Comparison of ENCODE assay signal across 16 cellular contexts in genomic region chr1:219402925-219403324, GRCh38.
DNase-seq lines count a peak whose midpoint lies in the region; ATAC-seq and TF ChIP-seq lines count a peak whose summit lies in the region.
"Had no signal": no experiment of that assay in that cellular context is flagged by ENCODE, and none has a peak within 500 bp of the region (broad histone marks: within the 10 kb centered on the region; RNA-seq: fewer than 3 reads in every experiment).

No MANE protein-coding gene starts in this region.

- in situ Hi-C loops in GM23248 (cut with MboI): no loop called here

- H4K20me1 ChIP-seq in GM23248 (ENCODE audit: insufficient read depth) (no peaks in the 10 kb centered on the region), PC-3 (ENCODE audit: low read length) (no peaks in the 10 kb centered on the region)

- H3K27me3 ChIP-seq in GM23248 (replicated peaks; ENCODE audit: insufficient read depth) (no peaks in the 10 kb centered on the region), PC-3 (ENCODE audit: low read length) (no peaks in the 10 kb centered on the region), foreskin keratinocyte (no peaks in the 10 kb centered on the region)
- no peaks in the 10 kb centered on the region for H3K27me3 ChIP-seq in effector memory CD4-positive, alpha-beta T cell (replicated peaks; ENCODE audit: control insufficient read depth, insufficient read depth, low read length, poor library complexity, severe bottlenecking)

- H3K9me2 ChIP-seq in GM23248 (ENCODE audit: insufficient read depth): no peaks in the 10 kb centered on the region
- no peaks in the 10 kb centered on the region for H3K9me2 ChIP-seq in PC-3 (replicated peaks; ENCODE audit: low read length)

- H2AFZ ChIP-seq in GM23248: no peak overlapping the region
- no peak overlapping the region for H2AFZ ChIP-seq in PC-3 (ENCODE audit: low read length)
- H2AFZ ChIP-seq: GM23338 had no signal

- BruUV-seq in PC-3 (replicated peaks; lab: Mats Ljungman, UMichigan): no TSS peak

- H3K36me3 ChIP-seq in GM23248 (ENCODE audit: low read depth) (no peaks in the 10 kb centered on the region), PC-3 (ENCODE audit: low read depth, low read length) (no peaks in the 10 kb centered on the region), mucosa of descending colon (ENCODE audit: low read depth) (no peaks in the 10 kb centered on the region)
- no peaks in the 10 kb centered on the region for H3K36me3 ChIP-seq in effector memory CD4-positive, alpha-beta T cell (ENCODE audit: control insufficient read depth, insufficient read depth, low read length)

- no peaks in the 10 kb centered on the region for H3K9me3 ChIP-seq in GM23248 (ENCODE audit: low read depth)
- H3K9me3 ChIP-seq in PC-3 (ENCODE audit: low read length): no peaks in the 10 kb centered on the region; the same call in 1 of the 2 replicates
- H3K9me3 ChIP-seq in effector memory CD4-positive, alpha-beta T cell (ENCODE audit: control insufficient read depth, low read length): no peaks in the 10 kb centered on the region
- no peaks in the 10 kb centered on the region for H3K9me3 ChIP-seq in mucosa of descending colon
- H3K9me3 ChIP-seq: Caco-2 had no signal

- ATAC-seq in PC-3 (peak; percentile 54), foreskin keratinocyte (peak; percentile 61), mucosa of descending colon (no peak)
- ATAC-seq: GM23338, HCT116, HepG2 had no signal

- H3F3A ChIP-seq in GM23248 (ENCODE audit: insufficient read depth) (no peaks in the 10 kb centered on the region), PC-3 (ENCODE audit: low read length, unreplicated experiment) (no peaks in the 10 kb centered on the region)

- no peak overlapping the region for H3K4me2 ChIP-seq in GM23248 (ENCODE audit: unreplicated experiment)
- H3K4me2 ChIP-seq in PC-3 (ENCODE audit: low read length): no peak overlapping the region
- H3K4me2 ChIP-seq: GM23338 had no signal

- H3K9ac ChIP-seq in GM23248 (no peak overlapping the region), PC-3 (ENCODE audit: low read length) (no peak overlapping the region)

- H3K27ac ChIP-seq in GM23248: no peak overlapping the region
- no peak overlapping the region for H3K27ac ChIP-seq in PC-3 (ENCODE audit: low read length)
- no peak overlapping the region for H3K27ac ChIP-seq in foreskin keratinocyte
- H3K27ac ChIP-seq in effector memory CD4-positive, alpha-beta T cell (ENCODE audit: insufficient read depth, low read length, poor library complexity, severe bottlenecking): no peak overlapping the region
- H3K27ac ChIP-seq: C4-2B had no signal

- POLR2A ChIA-PET in PC-3 (lab: Charles Lee; ENCODE audit: unreplicated experiment): no interaction called here

- DNase-seq in GM23248 (peak; percentile 3), PC-3 (peak; percentile 28), foreskin keratinocyte (no peak), mucosa of descending colon (no peak)
- no peak for DNase-seq in effector memory CD4-positive, alpha-beta T cell
- DNase-seq in activated T-cell treated with anti-CD3 and anti-CD28 coated beads, Interleukin-2, amount 50 U/mL, for 1 hour: no peak
- DNase-seq: AML-193; Caco-2; CD4-positive, alpha-beta T cell; GDM1; H7; HFFc6 had no signal

- H3K4me3 ChIP-seq in GM23248: no peak overlapping the region
- no peak overlapping the region for H3K4me3 ChIP-seq in PC-3 (ENCODE audit: low read length)
- H3K4me3 ChIP-seq in effector memory CD4-positive, alpha-beta T cell (ENCODE audit: insufficient read depth, low read depth, low read length, poor library complexity, severe bottlenecking): no peak overlapping the region
- H3K4me3 ChIP-seq in mucosa of descending colon: no peak overlapping the region
- H3K4me3 ChIP-seq: GM23338 had no signal

- H3K4me1 ChIP-seq in GM23248 (ENCODE audit: insufficient read depth) (no peaks in the 10 kb centered on the region), PC-3 (ENCODE audit: insufficient read depth, low read length) (peaks cover 5% of the 10 kb centered on the region; the same call in 1 of the 2 replicates), foreskin keratinocyte (no peaks in the 10 kb centered on the region), mucosa of descending colon (ENCODE audit: low read depth) (no peaks in the 10 kb centered on the region)
- H3K4me1 ChIP-seq in effector memory CD4-positive, alpha-beta T cell (ENCODE audit: control insufficient read depth, insufficient read depth, low read length, poor library complexity, severe bottlenecking): no peaks in the 10 kb centered on the region
- H3K4me1 ChIP-seq: Caco-2 had no signal

- intact Hi-C loops in PC-3 (cut with micrococcal nuclease) (loop anchor here (1.0 to 5.0 kb wide), 2 partner anchors 104 to 152 kb away; no protein-coding TSS in a partner anchor), mucosa of descending colon (cut with DNase I, micrococcal nuclease) (no loop called here)

- H3K79me2 ChIP-seq in GM23248 (ENCODE audit: insufficient read depth) (no peaks in the 10 kb centered on the region), PC-3 (ENCODE audit: low read length) (no peaks in the 10 kb centered on the region)

- no peak for TF ChIP-seq CTCF in PC-3 (conservative IDR thresholded peaks at IDR 0.05; ENCODE audit: low read depth, low read length)
- TF ChIP-seq CTCF in foreskin keratinocyte (conservative IDR thresholded peaks at IDR 0.05): no peak
- TF ChIP-seq CTCF in mucosa of descending colon (IDR thresholded peaks at IDR 0.05): no peak

- CTCF ChIA-PET in PC-3 (lab: Charles Lee): no interaction called here

Comparison
In these comparisons a context has a peak if more than half of its experiments do, and no peak if none do; other contexts are left out.
1. DNase-seq: peak in GM23248 (single experiment) and PC-3 (single experiment); none in foreskin keratinocyte (0 of 2), effector memory CD4-positive, alpha-beta T cell (0 of 3), mucosa of descending colon (0 of 3) and activated T-cell treated with anti-CD3 and anti-CD28 coated beads, Interleukin-2, amount 50 U/mL, for 1 hour (single experiment).